33 cellular contexts compared by ENCODE assay signal in the genomic region with DNA sequence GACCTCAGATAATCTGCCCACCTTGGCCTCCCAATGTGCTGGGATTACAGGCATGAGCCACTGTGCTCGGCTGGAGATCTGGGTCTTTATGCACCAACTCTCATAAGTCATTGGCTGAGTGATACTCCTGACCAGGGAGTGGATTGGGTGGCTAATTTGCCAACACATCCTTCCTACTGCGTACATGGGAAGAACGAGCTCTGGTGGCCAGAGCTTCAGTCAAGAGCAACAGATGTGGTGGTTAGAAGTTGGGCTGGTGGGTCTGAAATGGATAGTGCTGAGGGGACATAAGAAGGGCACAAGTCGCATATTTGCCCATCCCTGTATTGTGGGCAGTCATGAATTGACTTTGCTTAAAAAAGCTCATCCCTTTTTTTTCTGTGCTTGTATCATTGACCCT.
"Had no signal": no experiment of that assay in that cellular context is flagged by ENCODE, and none has a peak within 500 bp of the region (broad histone marks: within the 10 kb centered on the region; RNA-seq: fewer than 3 reads in every experiment).

No MANE protein-coding gene starts in this region.

- H3K27ac ChIP-seq: body of pancreas, PC-9, RWPE1 had no signal

- FAIRE-seq: astrocyte, RCC 7860, TTC549 had no signal

- H3K27me3 ChIP-seq: adrenal gland, body of pancreas, breast epithelium had no signal

- H3K36me3 ChIP-seq: adrenal gland, breast epithelium had no signal

- ATAC-seq: activated CD8-positive, alpha-beta T cell treated with anti-CD3 and anti-CD28 coated beads for 36 hours; activated T-cell treated with anti-CD3 and anti-CD28 coated beads, Interleukin-2, amount 50 U/mL, for 72 hours; activated T-helper 17 cell treated with anti-CD3 and anti-CD28 coated beads, Interleukin-2, amount 50 U/mL, for 72 hours; body of pancreas; Right ventricle myocardium inferior had no signal

- H2AFZ ChIP-seq: PC-9 had no signal

- H3K4me3 ChIP-seq: adrenal gland, body of pancreas, breast epithelium, PC-9 had no signal

- DNase-seq: activated CD4-positive, alpha-beta T cell treated with anti-CD3 and anti-CD28 coated beads, Interleukin-2, amount 10 ng/mL, durations not matched to agents 24 days and 14 days; activated CD4-positive, alpha-beta T cell treated with anti-CD3 and anti-CD28 coated beads, Interleukin-2, amount 50 U/mL, for 4 hours; activated CD8-positive, alpha-beta T cell treated with anti-CD3 and anti-CD28 coated beads for 36 hours; activated effector memory CD4-positive, alpha-beta T cell treated with anti-CD3 and anti-CD28 coated beads, Interleukin-2, amount 50 U/mL, for 16 hours; activated naive CD4-positive, alpha-beta T cell treated with Interleukin-2 at 50 U/mL for 16 hours; activated naive CD8-positive, alpha-beta T cell treated with anti-CD3 and anti-CD28 coated beads, Interleukin-2, amount 10 ng/mL, durations not matched to agents 7 days and 5 days; activated T-cell treated with anti-CD3 and anti-CD28 coated beads, Interleukin-2, amount 50 U/mL, for 1 hour; activated T-cell treated with anti-CD3 and anti-CD28 coated beads, Interleukin-2, amount 50 U/mL, for 72 hours; adrenal gland; body of pancreas; Karpas-422; KBM-7; MM.1S; NCI-H1092 treated with DMSO at 0.1 percent for 48 hours; NCI-H1417; NCI-H146; NCI-H187; NCI-H2029 treated with DMSO at 0.1 percent for 48 hours; NCI-H2107; NCI-H2171; NCI-H510A; NCI-H526; NCI-H748 treated with DMSO at 0.1 percent for 48 hours; NK-92 treated with Interleukin-12 subunit alpha and Interleukin-12 subunit beta, amount 100 ng/mL, for 24 hours; PC-9; T1000 had no signal

- H3K9me3 ChIP-seq: adrenal gland, body of pancreas, breast epithelium had no signal

- H3K4me2 ChIP-seq: PC-9 had no signal
